In the genomic region with DNA sequence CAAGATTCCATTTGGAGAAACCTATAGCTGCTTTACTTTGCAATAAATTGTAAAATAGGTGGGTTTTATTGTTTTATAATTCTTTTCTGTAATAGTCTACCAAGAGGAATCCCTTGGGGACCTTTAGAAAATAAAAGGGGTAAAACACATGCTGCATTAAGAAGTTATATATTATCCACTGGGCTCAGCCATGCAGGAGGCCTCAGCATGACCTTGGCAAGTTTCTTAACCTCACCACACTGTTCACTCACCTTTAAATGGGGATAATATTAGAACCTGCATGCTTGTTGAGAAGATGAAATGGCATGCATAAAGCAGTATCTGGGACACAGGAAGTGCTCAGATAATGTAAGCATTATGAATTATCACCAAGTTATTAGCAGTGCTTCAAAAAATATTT, we compare ENCODE assay signal across 21 cellular contexts.
DNase-seq lines count a peak whose midpoint lies in the region; ATAC-seq lines count a peak whose summit lies in the region.
"Had no signal": no experiment of that assay in that cellular context is flagged by ENCODE, and none has a peak within 500 bp of the region (broad histone marks: within the 10 kb centered on the region; RNA-seq: fewer than 3 reads in every experiment).

No MANE protein-coding gene starts in this region.

- DNase-seq in NCI-H345 (lab: John Stamatoyannopoulos, UW) = no peak
- DNase-seq: 8988T; ACHN; BE2C; C1 segment of cervical spinal cord; CD4-positive, alpha-beta memory T cell; CD4-positive, CD25-positive, alpha-beta regulatory T cell; CD8-positive, alpha-beta memory T cell; COR-L47; DMS 273 treated with DMSO at 0.1 percent for 48 hours; DMS153; DMS53; DMS79; DND-41; EL; GDM1 had no signal

- peak; percentile 60 for ATAC-seq in GM18907 (IDR thresholded peaks at IDR 0.05; ENCODE audit: unreplicated experiment)
- ATAC-seq in HG03354 (IDR thresholded peaks at IDR 0.05; ENCODE audit: poor library complexity, severe bottlenecking, unreplicated experiment) = peak; percentile 40
- no peak for ATAC-seq in GM19452 (IDR thresholded peaks at IDR 0.05; ENCODE audit: unreplicated experiment)
- ATAC-seq in HG02623 (IDR thresholded peaks at IDR 0.05; ENCODE audit: unreplicated experiment) = no peak
- ATAC-seq: GM12878 had no signal

Comparison
In these comparisons a context has a peak if more than half of its experiments do, and no peak if none do; other contexts are left out.
1. ATAC-seq: peak in GM18907 (single experiment) and HG03354 (single experiment); none in GM19452 (single experiment) and HG02623 (single experiment).